In the genomic region with DNA sequence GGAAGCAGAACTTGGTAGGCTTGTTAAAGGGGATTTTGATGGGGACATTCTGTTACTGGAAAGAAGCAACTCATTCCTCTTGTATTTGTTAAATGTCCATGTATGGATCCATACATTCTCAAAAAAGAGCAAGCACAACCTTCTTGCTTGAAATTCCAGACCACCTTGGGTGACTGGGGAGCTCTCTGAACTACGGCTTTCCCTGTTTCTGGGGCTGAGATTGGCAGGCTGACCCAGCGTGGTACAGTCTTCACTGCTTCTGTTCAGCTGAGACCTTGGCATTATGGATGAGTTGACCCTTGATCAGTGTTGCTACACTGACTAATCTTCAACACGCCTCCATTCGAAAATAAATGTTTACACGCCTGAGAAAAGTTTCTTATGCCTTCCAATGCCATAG, we compare ENCODE assay signal across 1 cellular context.
TF ChIP-seq lines count a peak whose summit lies in the region.

No MANE protein-coding gene starts in this region.

TF ChIP-seq in A549, 52 proteins besides CTCF, POLR2A, EP300 and RAD21 (continued from another document):
- TF ChIP-seq, protein P1, sequence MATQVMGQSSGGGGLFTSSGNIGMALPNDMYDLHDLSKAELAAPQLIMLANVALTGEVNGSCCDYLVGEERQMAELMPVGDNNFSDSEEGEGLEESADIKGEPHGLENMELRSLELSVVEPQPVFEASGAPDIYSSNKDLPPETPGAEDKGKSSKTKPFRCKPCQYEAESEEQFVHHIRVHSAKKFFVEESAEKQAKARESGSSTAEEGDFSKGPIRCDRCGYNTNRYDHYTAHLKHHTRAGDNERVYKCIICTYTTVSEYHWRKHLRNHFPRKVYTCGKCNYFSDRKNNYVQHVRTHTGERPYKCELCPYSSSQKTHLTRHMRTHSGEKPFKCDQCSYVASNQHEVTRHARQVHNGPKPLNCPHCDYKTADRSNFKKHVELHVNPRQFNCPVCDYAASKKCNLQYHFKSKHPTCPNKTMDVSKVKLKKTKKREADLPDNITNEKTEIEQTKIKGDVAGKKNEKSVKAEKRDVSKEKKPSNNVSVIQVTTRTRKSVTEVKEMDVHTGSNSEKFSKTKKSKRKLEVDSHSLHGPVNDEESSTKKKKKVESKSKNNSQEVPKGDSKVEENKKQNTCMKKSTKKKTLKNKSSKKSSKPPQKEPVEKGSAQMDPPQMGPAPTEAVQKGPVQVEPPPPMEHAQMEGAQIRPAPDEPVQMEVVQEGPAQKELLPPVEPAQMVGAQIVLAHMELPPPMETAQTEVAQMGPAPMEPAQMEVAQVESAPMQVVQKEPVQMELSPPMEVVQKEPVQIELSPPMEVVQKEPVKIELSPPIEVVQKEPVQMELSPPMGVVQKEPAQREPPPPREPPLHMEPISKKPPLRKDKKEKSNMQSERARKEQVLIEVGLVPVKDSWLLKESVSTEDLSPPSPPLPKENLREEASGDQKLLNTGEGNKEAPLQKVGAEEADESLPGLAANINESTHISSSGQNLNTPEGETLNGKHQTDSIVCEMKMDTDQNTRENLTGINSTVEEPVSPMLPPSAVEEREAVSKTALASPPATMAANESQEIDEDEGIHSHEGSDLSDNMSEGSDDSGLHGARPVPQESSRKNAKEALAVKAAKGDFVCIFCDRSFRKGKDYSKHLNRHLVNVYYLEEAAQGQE (IDR thresholded peaks at IDR 0.05), result no peak
- TF ChIP-seq BHLHE40 (IDR thresholded peaks at IDR 0.05; ENCODE audit: low read depth, low read length), result no peak
- TF ChIP-seq NPAS2 (CRISPR knock-in tag; IDR thresholded peaks at IDR 0.05; ENCODE audit: borderline replicate concordance), result no peak
- TF ChIP-seq CEBPB (IDR thresholded peaks at IDR 0.05), result no peak
- no peak for TF ChIP-seq ESRRA (IDR thresholded peaks at IDR 0.05; ENCODE audit: borderline replicate concordance, low read length)
- no peak for TF ChIP-seq RNF2 (IDR thresholded peaks at IDR 0.05; ENCODE audit: borderline replicate concordance, low read depth)
- no peak for TF ChIP-seq PHF8 (IDR thresholded peaks at IDR 0.05; ENCODE audit: borderline replicate concordance, low read depth)
- TF ChIP-seq HOXB13 (CRISPR knock-in tag; IDR thresholded peaks at IDR 0.05; ENCODE audit: low read depth), result no peak
- TF ChIP-seq GATA3 (IDR thresholded peaks at IDR 0.05; ENCODE audit: borderline replicate concordance), result no peak
- TF ChIP-seq, protein P2, sequence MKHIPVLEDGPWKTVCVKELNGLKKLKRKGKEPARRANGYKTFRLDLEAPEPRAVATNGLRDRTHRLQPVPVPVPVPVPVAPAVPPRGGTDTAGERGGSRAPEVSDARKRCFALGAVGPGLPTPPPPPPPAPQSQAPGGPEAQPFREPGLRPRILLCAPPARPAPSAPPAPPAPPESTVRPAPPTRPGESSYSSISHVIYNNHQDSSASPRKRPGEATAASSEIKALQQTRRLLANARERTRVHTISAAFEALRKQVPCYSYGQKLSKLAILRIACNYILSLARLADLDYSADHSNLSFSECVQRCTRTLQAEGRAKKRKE (CRISPR knock-in tag; IDR thresholded peaks at IDR 0.05; ENCODE audit: low read depth), result no peak
- TF ChIP-seq POLR2AphosphoS2 (conservative IDR thresholded peaks at IDR 0.05; ENCODE audit: low read length), result no peak
- no peak for TF ChIP-seq FOSB (CRISPR knock-in tag; IDR thresholded peaks at IDR 0.05)
- no peak for TF ChIP-seq MAFK (IDR thresholded peaks at IDR 0.05; ENCODE audit: partially characterized antibody)
- no peak for TF ChIP-seq HOXA7 (CRISPR knock-in tag; IDR thresholded peaks at IDR 0.05)
- TF ChIP-seq EHMT2 (IDR thresholded peaks at IDR 0.05; ENCODE audit: low read depth), result no peak
